In genomic region chr7:84425702-84426259, GRCh38 we compare ENCODE assay signal across 24 cellular contexts.
"Had no signal": no experiment of that assay in that cellular context is flagged by ENCODE, and none has a peak within 500 bp of the region (broad histone marks: within the 10 kb centered on the region; RNA-seq: fewer than 3 reads in every experiment).

No MANE protein-coding gene starts in this region.

- ATAC-seq: gastrocnemius medialis; heart right ventricle; left lobe of liver; mucosa of descending colon; sciatic nerve; stimulated activated memory B cell treated with anti-CD40 and anti-IgM and Interleukin-4, amounts not matched to agents 10 μg/mL and 1 μg/mL and 100 μg/mL, for 72 hours had no signal

- DNase-seq: cortex of kidney; dorsolateral prefrontal cortex; effector CD8-positive, alpha-beta T cell; gastrocnemius medialis; heart right ventricle; hypothalamus; kidney glomerular epithelial cell; mammary epithelial cell; mucosa of descending colon; naive thymus-derived CD8-positive, alpha-beta T cell; posterior cingulate gyrus; spleen; stimulated activated CD4-positive, alpha-beta T cell treated with anti-CD3 and anti-CD28 coated beads, Interleukin-15, amount 100 ng/mL, for 24 hours; stimulated activated CD4-positive, alpha-beta T cell treated with anti-CD3 and anti-CD28 coated beads, Interleukin-1b, Interleukin-23, amount 100 ng/mL, for 48 hours; stimulated activated CD4-positive, alpha-beta T cell treated with anti-CD3 and anti-CD28 coated beads, Interleukin-4, amount 100 ng/mL, for 24 hours; stomach; substantia nigra; transverse colon had no signal

- H3K4me3 Mint-ChIP-seq: naive thymus-derived CD8-positive, alpha-beta T cell; stimulated activated memory B cell treated with anti-CD40 and anti-IgM and Interleukin-4, amounts not matched to agents 10 μg/mL and 1 μg/mL and 100 μg/mL, for 72 hours had no signal

- H3K27me3 ChIP-seq: dorsolateral prefrontal cortex, esophagus muscularis mucosa, gastrocnemius medialis, heart right ventricle, neutrophil, spleen, stomach, transverse colon had no signal

- H3K36me3 ChIP-seq: esophagus muscularis mucosa, gastrocnemius medialis, heart right ventricle, neutrophil, spleen, stomach, thoracic aorta, transverse colon had no signal

- H3K4me1 ChIP-seq: esophagus muscularis mucosa, gastrocnemius medialis, heart right ventricle, spleen, stomach, transverse colon had no signal

- H3K9me3 ChIP-seq: gastrocnemius medialis, mucosa of descending colon, neutrophil, thoracic aorta, transverse colon had no signal

- H3K4me3 ChIP-seq: dorsolateral prefrontal cortex, esophagus muscularis mucosa, gastrocnemius medialis, heart right ventricle, mucosa of descending colon, spleen, stomach, thoracic aorta, transverse colon had no signal

- H3K4me1 Mint-ChIP-seq: naive thymus-derived CD8-positive, alpha-beta T cell; stimulated activated memory B cell treated with anti-CD40 and anti-IgM and Interleukin-4, amounts not matched to agents 10 μg/mL and 1 μg/mL and 100 μg/mL, for 72 hours had no signal

- H3K36me3 Mint-ChIP-seq: naive thymus-derived CD8-positive, alpha-beta T cell; stimulated activated memory B cell treated with anti-CD40 and anti-IgM and Interleukin-4, amounts not matched to agents 10 μg/mL and 1 μg/mL and 100 μg/mL, for 72 hours had no signal

- H3K27me3 Mint-ChIP-seq: naive thymus-derived CD8-positive, alpha-beta T cell; stimulated activated memory B cell treated with anti-CD40 and anti-IgM and Interleukin-4, amounts not matched to agents 10 μg/mL and 1 μg/mL and 100 μg/mL, for 72 hours had no signal

- H3K27ac Mint-ChIP-seq: naive thymus-derived CD8-positive, alpha-beta T cell; stimulated activated memory B cell treated with anti-CD40 and anti-IgM and Interleukin-4, amounts not matched to agents 10 μg/mL and 1 μg/mL and 100 μg/mL, for 72 hours had no signal

- H3K27ac ChIP-seq: dorsolateral prefrontal cortex, esophagus muscularis mucosa, gastrocnemius medialis, heart right ventricle, neutrophil, spleen, stomach, thoracic aorta, transverse colon had no signal
